25 cellular contexts compared by ENCODE assay signal in genomic region chr17:77656054-77656453, GRCh38.
"Had no signal": no experiment of that assay in that cellular context is flagged by ENCODE, and none has a peak within 500 bp of the region (broad histone marks: within the 10 kb centered on the region; RNA-seq: fewer than 3 reads in every experiment).

No MANE protein-coding gene starts in this region.

- H3K4me3 Mint-ChIP-seq: activated CD4-positive, alpha-beta memory T cell treated with anti-CD3 and anti-CD28 coated beads for 36 hours; activated CD4-positive, alpha-beta T cell treated with anti-CD3 and anti-CD28 coated beads for 36 hours; activated CD4-positive, alpha-beta T cell treated with anti-CD3 and anti-CD28 coated beads, Interleukin-2, amount 10 ng/mL, durations not matched to agents 24 days and 14 days; activated CD8-positive, alpha-beta memory T cell treated with anti-CD3 and anti-CD28 coated beads, Interleukin-2, amount 10 ng/mL, durations not matched to agents 7 days and 5 days; activated CD8-positive, alpha-beta T cell treated with anti-CD3 and anti-CD28 coated beads, Interleukin-2, amount 10 ng/mL, durations not matched to agents 7 days and 5 days; activated naive CD4-positive, alpha-beta T cell treated with anti-CD3 and anti-CD28 coated beads for 36 hours; activated naive CD4-positive, alpha-beta T cell treated with anti-CD3 and anti-CD28 coated beads, Interleukin-2, amount 50 U/mL, for 24 hours; activated naive CD8-positive, alpha-beta T cell treated with anti-CD3 and anti-CD28 coated beads for 36 hours had no signal

- H3K27ac ChIP-seq: ascending aorta, breast epithelium, cardiac muscle cell, colonic mucosa, epithelial cell of prostate, esophagus squamous epithelium, gastroesophageal sphincter had no signal

- H3K4me3 ChIP-seq: ascending aorta, breast epithelium, cardiac muscle cell, colonic mucosa, esophagus squamous epithelium, gastroesophageal sphincter had no signal

- H3K27me3 ChIP-seq: ascending aorta, cardiac muscle cell, colonic mucosa had no signal

- DNase-seq: activated CD4-positive, alpha-beta memory T cell treated with anti-CD3 and anti-CD28 coated beads for 36 hours; activated CD4-positive, alpha-beta T cell treated with anti-CD3 and anti-CD28 coated beads for 36 hours; activated CD4-positive, alpha-beta T cell treated with anti-CD3 and anti-CD28 coated beads, Interleukin-2, amount 10 ng/mL, durations not matched to agents 24 days and 14 days; activated CD4-positive, CD25-positive, alpha-beta regulatory T cell; activated CD4-positive, CD25-positive, alpha-beta regulatory T cell treated with anti-CD3 and anti-CD28 coated beads, Interleukin-2, amount 50 U/mL, for 72 hours; activated CD8-positive, alpha-beta memory T cell treated with anti-CD3 and anti-CD28 coated beads, Interleukin-2, amount 10 ng/mL, durations not matched to agents 7 days and 5 days; activated CD8-positive, alpha-beta memory T cell treated with anti-CD3 and anti-CD28 coated beads, Interleukin-2, amount 50 U/mL, for 4 hours; activated CD8-positive, alpha-beta T cell treated with anti-CD3 and anti-CD28 coated beads, Interleukin-2, amount 10 ng/mL, durations not matched to agents 7 days and 5 days; activated naive CD4-positive, alpha-beta T cell treated with anti-CD3 and anti-CD28 coated beads for 36 hours; activated naive CD8-positive, alpha-beta T cell treated with anti-CD3 and anti-CD28 coated beads for 36 hours; activated T-cell treated with anti-CD3 and anti-CD28 coated beads, Interleukin-2, amount 50 U/mL, for 1 hour; activated T-cell treated with anti-CD3 and anti-CD28 coated beads, Interleukin-2, amount 50 U/mL, for 48 hours; central memory CD4-positive, alpha-beta T cell; cerebellar nuclear complex; colonic mucosa; effector CD8-positive, alpha-beta T cell; esophagus squamous epithelium; foreskin melanocyte; T-helper 2 cell had no signal

- H3K4me1 Mint-ChIP-seq: activated CD4-positive, alpha-beta T cell treated with anti-CD3 and anti-CD28 coated beads for 36 hours; activated CD8-positive, alpha-beta memory T cell treated with anti-CD3 and anti-CD28 coated beads, Interleukin-2, amount 10 ng/mL, durations not matched to agents 7 days and 5 days; activated naive CD4-positive, alpha-beta T cell treated with anti-CD3 and anti-CD28 coated beads, Interleukin-2, amount 50 U/mL, for 24 hours; activated naive CD8-positive, alpha-beta T cell treated with anti-CD3 and anti-CD28 coated beads for 36 hours had no signal

- H3K27ac Mint-ChIP-seq: activated CD4-positive, alpha-beta memory T cell treated with anti-CD3 and anti-CD28 coated beads for 36 hours; activated CD4-positive, alpha-beta T cell treated with anti-CD3 and anti-CD28 coated beads for 36 hours; activated CD4-positive, alpha-beta T cell treated with anti-CD3 and anti-CD28 coated beads, Interleukin-2, amount 10 ng/mL, durations not matched to agents 24 days and 14 days; activated CD8-positive, alpha-beta memory T cell treated with anti-CD3 and anti-CD28 coated beads, Interleukin-2, amount 10 ng/mL, durations not matched to agents 7 days and 5 days; activated CD8-positive, alpha-beta T cell treated with anti-CD3 and anti-CD28 coated beads, Interleukin-2, amount 10 ng/mL, durations not matched to agents 7 days and 5 days; activated naive CD4-positive, alpha-beta T cell treated with anti-CD3 and anti-CD28 coated beads for 36 hours; activated naive CD4-positive, alpha-beta T cell treated with anti-CD3 and anti-CD28 coated beads, Interleukin-2, amount 50 U/mL, for 24 hours; activated naive CD8-positive, alpha-beta T cell treated with anti-CD3 and anti-CD28 coated beads for 36 hours had no signal

- ATAC-seq: activated CD4-positive, alpha-beta T cell treated with anti-CD3 and anti-CD28 coated beads for 36 hours; activated CD8-positive, alpha-beta memory T cell treated with anti-CD3 and anti-CD28 coated beads, Interleukin-2, amount 10 ng/mL, durations not matched to agents 7 days and 5 days; activated CD8-positive, alpha-beta T cell treated with anti-CD3 and anti-CD28 coated beads, Interleukin-2, amount 10 ng/mL, durations not matched to agents 7 days and 5 days; gastroesophageal sphincter had no signal

- H3K9me3 ChIP-seq: ascending aorta, colonic mucosa had no signal

- H3K36me3 Mint-ChIP-seq: activated CD4-positive, alpha-beta memory T cell treated with anti-CD3 and anti-CD28 coated beads for 36 hours; activated CD8-positive, alpha-beta memory T cell treated with anti-CD3 and anti-CD28 coated beads, Interleukin-2, amount 10 ng/mL, durations not matched to agents 7 days and 5 days; activated naive CD4-positive, alpha-beta T cell treated with anti-CD3 and anti-CD28 coated beads, Interleukin-2, amount 50 U/mL, for 24 hours; activated naive CD8-positive, alpha-beta T cell treated with anti-CD3 and anti-CD28 coated beads for 36 hours had no signal

- H3K9me3 Mint-ChIP-seq: activated CD4-positive, alpha-beta T cell treated with anti-CD3 and anti-CD28 coated beads, Interleukin-2, amount 10 ng/mL, durations not matched to agents 24 days and 14 days had no signal

- H3K36me3 ChIP-seq: ascending aorta, breast epithelium, cardiac muscle cell, colonic mucosa, esophagus squamous epithelium, gastroesophageal sphincter had no signal

- H3K4me1 ChIP-seq: ascending aorta, breast epithelium, colonic mucosa, esophagus squamous epithelium, gastroesophageal sphincter had no signal

- H3K27me3 Mint-ChIP-seq: activated CD4-positive, alpha-beta T cell treated with anti-CD3 and anti-CD28 coated beads for 36 hours; activated naive CD4-positive, alpha-beta T cell treated with anti-CD3 and anti-CD28 coated beads, Interleukin-2, amount 50 U/mL, for 24 hours; activated naive CD8-positive, alpha-beta T cell treated with anti-CD3 and anti-CD28 coated beads for 36 hours had no signal
